Comparison of ENCODE assay signal across 1 cellular context in the genomic region with DNA sequence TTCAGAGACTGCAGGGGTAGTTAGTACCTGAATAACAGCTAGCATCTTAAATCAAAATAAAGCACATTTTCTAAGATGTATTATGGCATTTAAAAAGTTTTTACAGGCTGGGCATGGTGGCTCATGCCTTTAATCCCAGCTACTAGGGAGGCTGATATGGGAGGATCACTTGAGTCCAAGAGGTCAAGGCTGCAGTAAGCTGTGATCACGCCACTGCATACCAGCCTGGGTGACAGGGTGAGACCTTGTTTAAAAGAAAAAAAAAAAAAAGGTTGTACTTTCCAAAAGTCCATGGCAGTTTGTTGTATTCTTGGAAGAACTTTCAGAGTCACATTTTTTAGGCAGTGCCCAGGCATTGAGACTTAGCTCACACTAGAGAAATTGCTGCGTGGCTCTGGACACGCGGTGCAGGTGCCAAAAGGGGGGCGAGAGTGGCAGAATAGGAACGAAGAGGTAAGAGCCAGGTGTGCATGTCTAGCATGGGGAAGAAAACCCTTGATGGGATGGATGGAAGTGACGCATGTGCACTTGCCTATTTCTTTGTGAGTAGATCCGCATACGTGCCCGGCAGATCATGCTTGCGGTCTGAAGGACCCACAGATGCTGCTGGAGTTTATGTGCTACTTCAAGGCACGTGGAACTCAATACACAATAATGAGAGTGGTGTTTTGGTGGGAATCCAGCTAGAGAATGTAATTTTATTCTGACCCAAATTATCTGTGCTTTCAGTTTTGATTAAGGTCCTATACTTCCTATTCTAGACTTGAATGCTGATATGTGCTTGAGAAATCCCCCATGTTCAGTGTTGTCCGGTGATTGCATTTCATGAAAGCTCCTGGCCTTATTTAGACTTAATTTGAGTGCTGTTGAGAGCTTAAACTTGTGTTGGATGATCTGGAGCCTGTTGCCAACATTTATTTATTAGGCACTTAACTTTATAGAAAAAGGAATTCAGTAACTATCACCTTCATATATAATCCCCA.
A peak's percentile ranks its signal among the peaks of the same experiment; 100 is the strongest.
TF ChIP-seq lines count a peak whose summit lies in the region.

No MANE protein-coding gene starts in this region.

TF ChIP-seq in HepG2, 621 proteins besides CTCF, POLR2A, EP300 and RAD21 (continued from another document and continues in another):
- TF ChIP-seq KIAA2018 (CRISPR knock-in tag; IDR thresholded peaks at IDR 0.05; ENCODE audit: borderline replicate concordance) (no peak), ZNF850 (CRISPR knock-in tag; conservative IDR thresholded peaks at IDR 0.05) (no peak), SMC3 (IDR thresholded peaks at IDR 0.05; ENCODE audit: low read length) (0 out of 2 replicates have a peak, but pooled peaks have one; percentile 2), HNRNPH1 (optimal IDR thresholded peaks at IDR 0.05; ENCODE audit: low read depth, low read length) (no peak), ZNF691 (CRISPR knock-in tag; IDR thresholded peaks at IDR 0.05; ENCODE audit: borderline replicate concordance, low read depth) (no peak), TERF1 (CRISPR knock-in tag; IDR thresholded peaks at IDR 0.05) (no peak), TFDP2 (CRISPR knock-in tag; IDR thresholded peaks at IDR 0.05) (no peak), ZBTB40 (IDR thresholded peaks at IDR 0.05) (no peak), ZBTB40 (CRISPR knock-in tag; IDR thresholded peaks at IDR 0.05) (peak; percentile 52; the same call in 1 of the 2 replicates), SAP130 (CRISPR knock-in tag; IDR thresholded peaks at IDR 0.05; ENCODE audit: low read depth) (peak; percentile 70), CREB3 (CRISPR knock-in tag; IDR thresholded peaks at IDR 0.05) (no peak), HNF4G (IDR thresholded peaks at IDR 0.05; ENCODE audit: borderline replicate concordance, low read depth, low read length) (peak; percentile 69; the same call in 1 of the 2 replicates), HNF4G (CRISPR knock-in tag; IDR thresholded peaks at IDR 0.05; ENCODE audit: borderline replicate concordance, low read depth) (0 out of 2 replicates have a peak, but pooled peaks have one; percentile 54)
- TF ChIP-seq, protein P1, sequence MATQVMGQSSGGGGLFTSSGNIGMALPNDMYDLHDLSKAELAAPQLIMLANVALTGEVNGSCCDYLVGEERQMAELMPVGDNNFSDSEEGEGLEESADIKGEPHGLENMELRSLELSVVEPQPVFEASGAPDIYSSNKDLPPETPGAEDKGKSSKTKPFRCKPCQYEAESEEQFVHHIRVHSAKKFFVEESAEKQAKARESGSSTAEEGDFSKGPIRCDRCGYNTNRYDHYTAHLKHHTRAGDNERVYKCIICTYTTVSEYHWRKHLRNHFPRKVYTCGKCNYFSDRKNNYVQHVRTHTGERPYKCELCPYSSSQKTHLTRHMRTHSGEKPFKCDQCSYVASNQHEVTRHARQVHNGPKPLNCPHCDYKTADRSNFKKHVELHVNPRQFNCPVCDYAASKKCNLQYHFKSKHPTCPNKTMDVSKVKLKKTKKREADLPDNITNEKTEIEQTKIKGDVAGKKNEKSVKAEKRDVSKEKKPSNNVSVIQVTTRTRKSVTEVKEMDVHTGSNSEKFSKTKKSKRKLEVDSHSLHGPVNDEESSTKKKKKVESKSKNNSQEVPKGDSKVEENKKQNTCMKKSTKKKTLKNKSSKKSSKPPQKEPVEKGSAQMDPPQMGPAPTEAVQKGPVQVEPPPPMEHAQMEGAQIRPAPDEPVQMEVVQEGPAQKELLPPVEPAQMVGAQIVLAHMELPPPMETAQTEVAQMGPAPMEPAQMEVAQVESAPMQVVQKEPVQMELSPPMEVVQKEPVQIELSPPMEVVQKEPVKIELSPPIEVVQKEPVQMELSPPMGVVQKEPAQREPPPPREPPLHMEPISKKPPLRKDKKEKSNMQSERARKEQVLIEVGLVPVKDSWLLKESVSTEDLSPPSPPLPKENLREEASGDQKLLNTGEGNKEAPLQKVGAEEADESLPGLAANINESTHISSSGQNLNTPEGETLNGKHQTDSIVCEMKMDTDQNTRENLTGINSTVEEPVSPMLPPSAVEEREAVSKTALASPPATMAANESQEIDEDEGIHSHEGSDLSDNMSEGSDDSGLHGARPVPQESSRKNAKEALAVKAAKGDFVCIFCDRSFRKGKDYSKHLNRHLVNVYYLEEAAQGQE (IDR thresholded peaks at IDR 0.05; ENCODE audit: borderline replicate concordance in 1 of 2, low read depth in 1 of 2, low read length in 2 of 2) = no peak
